7 cellular contexts compared by ENCODE assay signal in the genomic region with DNA sequence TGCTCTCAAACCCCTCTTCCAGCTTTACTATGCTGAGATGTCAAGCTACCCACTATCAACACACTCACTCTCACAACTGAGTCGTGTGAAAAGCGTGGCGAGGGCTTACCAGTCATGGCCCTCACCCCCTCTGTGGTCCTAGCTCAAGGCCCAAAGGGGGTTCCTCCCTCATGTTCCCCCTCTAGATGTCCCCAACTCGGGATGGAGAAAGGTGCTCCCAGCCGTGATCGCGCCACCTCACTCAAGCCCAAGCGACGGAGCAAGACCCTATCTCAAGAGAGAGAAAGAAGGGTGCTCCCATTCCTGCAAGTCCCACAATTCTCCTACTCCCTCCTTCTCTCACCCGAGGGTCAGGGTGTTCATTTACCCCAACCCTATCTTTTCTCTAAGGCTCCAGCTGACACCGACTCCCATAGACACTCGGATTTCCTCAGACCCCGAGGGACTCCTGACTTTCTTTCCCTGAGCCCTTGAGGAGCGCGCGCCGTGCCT. TPM values are rescaled to one million over a fixed set of nuclear protein-coding genes. Genes with fewer than 3 reads are reported as not detected.
DNase-seq lines count a peak whose midpoint lies in the region; ATAC-seq and TF ChIP-seq lines count a peak whose summit lies in the region.

No MANE protein-coding gene starts in this region.

- no peaks in the 10 kb centered on the region for H3K36me3 Mint-ChIP-seq in activated CD8-positive, alpha-beta T cell treated with anti-CD3 and anti-CD28 coated beads for 36 hours (ENCODE audit: low read depth)
- peaks cover 13% of the 10 kb centered on the region for H3K36me3 Mint-ChIP-seq in stimulated activated effector memory CD8-positive, alpha-beta T cell treated with anti-CD3 and anti-CD28 coated beads, Interleukin-12 subunit alpha, Interleukin-12 subunit beta, amount 100 ng/mL, for 72 hours

- H3K4me1 ChIP-seq in hepatocyte (ENCODE audit: insufficient read depth): no peaks in the 10 kb centered on the region

- H3K4me3 ChIP-seq in hepatocyte: peak overlapping the region; percentile 80

- CTCF ChIA-PET in activated CD8-positive, alpha-beta T cell treated with anti-CD3 and anti-CD28 coated beads for 36 hours (lab: Charles Lee): interaction anchor here (1.5 kb wide), 1 partner anchor 9 kb away, joined by 4 read pairs; no protein-coding TSS in a partner anchor

- no peak for TF ChIP-seq CTCF in activated CD8-positive, alpha-beta T cell treated with anti-CD3 and anti-CD28 coated beads for 36 hours (IDR thresholded peaks at IDR 0.05)
- TF ChIP-seq CTCF in hepatocyte (IDR thresholded peaks at IDR 0.05; ENCODE audit: poor library complexity): no peak

- peak overlapping the region; percentile 72 for H3K27ac ChIP-seq in hepatocyte

- peaks cover 17% of the 10 kb centered on the region for H3K79me2 ChIP-seq in hepatocyte

- peak; percentile 9 for DNase-seq in activated CD8-positive, alpha-beta T cell treated with anti-CD3 and anti-CD28 coated beads for 36 hours
- DNase-seq in hepatocyte (ENCODE audit: low spot score) (peak; percentile 10), NCI-H510A treated with DMSO at 0.1 percent for 48 hours (lab: John Stamatoyannopoulos, UW) (no peak), MV-4-11 (lab: John Stamatoyannopoulos, UW) (no peak), HPDE6-E6E7 (ENCODE audit: extremely low spot score) (no peak)
- DNase-seq in stimulated activated effector memory CD8-positive, alpha-beta T cell treated with anti-CD3 and anti-CD28 coated beads, Interleukin-12 subunit alpha, Interleukin-12 subunit beta, amount 100 ng/mL, for 72 hours (ENCODE audit: low spot score in 2 of 2): no peak

- H2AFZ ChIP-seq in hepatocyte: peak overlapping the region; percentile 95

- H3K4me2 ChIP-seq in hepatocyte: peak overlapping the region; percentile 95

- 10% methylated on average over 17 of the region's 17 CpGs for WGBS in hepatocyte (ENCODE audit: low lambda C conversion rate, missing lambda C conversion rate)

- H3K9me3 ChIP-seq in hepatocyte (ENCODE audit: low read depth): no peaks in the 10 kb centered on the region

- H3K27ac Mint-ChIP-seq in activated CD8-positive, alpha-beta T cell treated with anti-CD3 and anti-CD28 coated beads for 36 hours: peak overlapping the region; percentile 90
- H3K27ac Mint-ChIP-seq in stimulated activated effector memory CD8-positive, alpha-beta T cell treated with anti-CD3 and anti-CD28 coated beads, Interleukin-12 subunit alpha, Interleukin-12 subunit beta, amount 100 ng/mL, for 72 hours: peak overlapping the region; percentile 96

- H3K27me3 ChIP-seq in hepatocyte: no peaks in the 10 kb centered on the region

- peak; percentile 1 for ATAC-seq in HG02884 (IDR thresholded peaks at IDR 0.05; ENCODE audit: unreplicated experiment)
- no peak for ATAC-seq in activated CD8-positive, alpha-beta T cell treated with anti-CD3 and anti-CD28 coated beads for 36 hours
- no peak for ATAC-seq in stimulated activated effector memory CD8-positive, alpha-beta T cell treated with anti-CD3 and anti-CD28 coated beads, Interleukin-12 subunit alpha, Interleukin-12 subunit beta, amount 100 ng/mL, for 72 hours

- H4K20me1 ChIP-seq in hepatocyte (ENCODE audit: insufficient read depth, poor library complexity, severe bottlenecking): no peaks in the 10 kb centered on the region

- no peaks in the 10 kb centered on the region for H3K9me3 Mint-ChIP-seq in activated CD8-positive, alpha-beta T cell treated with anti-CD3 and anti-CD28 coated beads for 36 hours
- H3K9me3 Mint-ChIP-seq in stimulated activated effector memory CD8-positive, alpha-beta T cell treated with anti-CD3 and anti-CD28 coated beads, Interleukin-12 subunit alpha, Interleukin-12 subunit beta, amount 100 ng/mL, for 72 hours: no peaks in the 10 kb centered on the region

- H3K4me3 Mint-ChIP-seq in activated CD8-positive, alpha-beta T cell treated with anti-CD3 and anti-CD28 coated beads for 36 hours: peak overlapping the region; percentile 98
- H3K4me3 Mint-ChIP-seq in stimulated activated effector memory CD8-positive, alpha-beta T cell treated with anti-CD3 and anti-CD28 coated beads, Interleukin-12 subunit alpha, Interleukin-12 subunit beta, amount 100 ng/mL, for 72 hours: peak overlapping the region; percentile 98

- H3K9me2 ChIP-seq in hepatocyte (replicated peaks; ENCODE audit: insufficient read depth): no peaks in the 10 kb centered on the region

- no peaks in the 10 kb centered on the region for H3K27me3 Mint-ChIP-seq in activated CD8-positive, alpha-beta T cell treated with anti-CD3 and anti-CD28 coated beads for 36 hours

- no peaks in the 10 kb centered on the region for H3K36me3 ChIP-seq in hepatocyte (replicated peaks; ENCODE audit: insufficient read depth, low read depth)

- intact Hi-C loops in activated CD8-positive, alpha-beta T cell treated with anti-CD3 and anti-CD28 coated beads for 36 hours (cut with micrococcal nuclease): loop anchor here (10.0 kb wide), 1 partner anchor 193 kb away; no protein-coding TSS in a partner anchor

- POLR2A ChIA-PET in activated CD8-positive, alpha-beta T cell treated with anti-CD3 and anti-CD28 coated beads for 36 hours (lab: Charles Lee): interaction anchor here (0.7 kb wide), 1 partner anchor 11 kb away, joined by 3 read pairs; no protein-coding TSS in a partner anchor

- peaks cover 15% of the 10 kb centered on the region for H3K4me1 Mint-ChIP-seq in activated CD8-positive, alpha-beta T cell treated with anti-CD3 and anti-CD28 coated beads for 36 hours (ENCODE audit: low read depth)
- H3K4me1 Mint-ChIP-seq in stimulated activated effector memory CD8-positive, alpha-beta T cell treated with anti-CD3 and anti-CD28 coated beads, Interleukin-12 subunit alpha, Interleukin-12 subunit beta, amount 100 ng/mL, for 72 hours: peaks cover 31% of the 10 kb centered on the region

RNA-seq across cellular contexts. Expression of a gene that starts 0.5 kb away (rescaled TPM):
- 10 to 100 TPM; 11.4 to 12.0 TPM for total RNA-seq in activated CD8-positive, alpha-beta T cell treated with anti-CD3 and anti-CD28 coated beads for 36 hours
- total RNA-seq in hepatocyte: 36.1 and 37.8 TPM in 2 replicates
- polyA plus RNA-seq in hepatocyte: 21.4 and 28.1 TPM in 2 replicates

RNA-seq across cellular contexts. Expression of a gene that starts 26.3 kb away (rescaled TPM):
- total RNA-seq in activated CD8-positive, alpha-beta T cell treated with anti-CD3 and anti-CD28 coated beads for 36 hours: not detected
- total RNA-seq in hepatocyte: 0.17 TPM in 1 of 2 replicates, not detected in the other
- not detected in 2 replicates for polyA plus RNA-seq in hepatocyte

Comparison
In these comparisons a context has a peak if more than half of its experiments do, and no peak if none do; other contexts are left out.
1. DNase-seq: peak in activated CD8-positive, alpha-beta T cell treated with anti-CD3 and anti-CD28 coated beads for 36 hours (single experiment) and hepatocyte (single experiment); none in stimulated activated effector memory CD8-positive, alpha-beta T cell treated with anti-CD3 and anti-CD28 coated beads, Interleukin-12 subunit alpha, Interleukin-12 subunit beta, amount 100 ng/mL, for 72 hours (0 of 2), NCI-H510A treated with DMSO at 0.1 percent for 48 hours (single experiment), MV-4-11 (single experiment) and HPDE6-E6E7 (single experiment).